ENCODE assay signal across 1 cellular context in genomic region chr3:193640728-193641127, GRCh38.
TF ChIP-seq lines count a peak whose summit lies in the region.

No MANE protein-coding gene starts in this region.

TF ChIP-seq in HepG2, 621 proteins besides CTCF, POLR2A, EP300 and RAD21 (continued from another document):
- no peak for TF ChIP-seq THAP8 (CRISPR knock-in tag; IDR thresholded peaks at IDR 0.05; ENCODE audit: borderline replicate concordance)
TF ChIP-seq in HepG2: peak in this region for 0.
